ENCODE assay signal across 8 cellular contexts in the genomic region with DNA sequence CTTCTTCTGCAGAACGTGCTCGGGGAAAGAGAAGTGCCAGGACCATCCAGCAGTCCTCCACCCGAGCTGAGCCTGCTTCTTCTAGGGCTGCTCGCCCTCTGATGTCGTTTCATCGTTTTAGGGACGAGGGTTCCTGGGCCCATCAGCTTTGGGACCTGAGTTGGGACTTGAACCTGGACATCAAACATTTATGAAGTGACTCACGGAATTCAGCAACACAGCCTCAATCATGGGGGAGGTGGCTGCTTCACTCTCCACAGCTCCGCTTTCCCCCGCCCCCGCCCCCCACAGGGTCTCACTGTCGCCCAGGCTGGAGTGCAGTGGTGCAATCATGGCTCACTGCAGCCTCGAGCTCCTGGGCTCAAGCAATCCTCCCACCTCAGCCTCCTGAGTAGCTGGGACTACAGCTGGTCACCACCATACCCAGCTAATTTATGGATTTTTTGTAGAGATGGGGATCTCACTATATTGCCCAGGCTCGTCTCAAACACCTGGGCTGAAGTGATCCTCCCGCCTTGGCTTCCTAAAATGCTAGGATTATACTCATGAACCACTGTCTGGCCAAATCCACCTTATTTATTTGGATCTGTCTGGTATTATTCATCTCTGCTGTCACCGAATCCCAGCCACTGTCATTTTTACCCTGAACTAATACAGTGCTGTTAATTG. TPM values are rescaled to one million over a fixed set of nuclear protein-coding genes. Genes with fewer than 3 reads are reported as not detected.
DNase-seq lines count a peak whose midpoint lies in the region; ATAC-seq and TF ChIP-seq lines count a peak whose summit lies in the region.

No MANE protein-coding gene starts in this region.

- H3K4me1 Mint-ChIP-seq in CD14-positive monocyte: peaks cover 43% of the 10 kb centered on the region
- H3K4me1 Mint-ChIP-seq in activated CD8-positive, alpha-beta T cell treated with anti-CD3 and anti-CD28 coated beads, Interleukin-2, amount 10 ng/mL, durations not matched to agents 7 days and 5 days (ENCODE audit: low read depth): peaks cover 37% of the 10 kb centered on the region

- peaks cover 5% of the 10 kb centered on the region for H3K4me1 ChIP-seq in right cardiac atrium (ENCODE audit: control insufficient read depth, insufficient read depth, low read length)

- DNase-seq in CD14-positive monocyte (ENCODE audit: low spot score) (no peak), right cardiac atrium (peak in 2 of 3 donors; percentile 60), NCI-H187 treated with DMSO at 0.1 percent for 48 hours (lab: John Stamatoyannopoulos, UW) (no peak), GM10248 (ENCODE audit: extremely low spot score) (no peak)
- peak; percentile 52 for DNase-seq in activated CD8-positive, alpha-beta T cell treated with anti-CD3 and anti-CD28 coated beads, Interleukin-2, amount 10 ng/mL, durations not matched to agents 7 days and 5 days

- H3K36me3 Mint-ChIP-seq in CD14-positive monocyte: no peaks in the 10 kb centered on the region
- H3K36me3 Mint-ChIP-seq in activated CD8-positive, alpha-beta T cell treated with anti-CD3 and anti-CD28 coated beads, Interleukin-2, amount 10 ng/mL, durations not matched to agents 7 days and 5 days (ENCODE audit: low read depth): peaks cover 24% of the 10 kb centered on the region

- H3K4me3 Mint-ChIP-seq in CD14-positive monocyte: peak overlapping the region; percentile 89 to 91
- peak overlapping the region; percentile 99 for H3K4me3 Mint-ChIP-seq in activated CD8-positive, alpha-beta T cell treated with anti-CD3 and anti-CD28 coated beads, Interleukin-2, amount 10 ng/mL, durations not matched to agents 7 days and 5 days

- no peaks in the 10 kb centered on the region for H3K9me3 ChIP-seq in right cardiac atrium (ENCODE audit: control insufficient read depth, low read length)

- peaks cover 0 to 1% (median 0%) of the 10 kb centered on the region in 7 donors for H3K9me3 Mint-ChIP-seq in CD14-positive monocyte
- no peaks in the 10 kb centered on the region for H3K9me3 Mint-ChIP-seq in activated CD8-positive, alpha-beta T cell treated with anti-CD3 and anti-CD28 coated beads, Interleukin-2, amount 10 ng/mL, durations not matched to agents 7 days and 5 days (ENCODE audit: insufficient read depth)

- H3K4me3 ChIP-seq in right cardiac atrium (ENCODE audit: low read length) (peak overlapping the region; percentile 47), skin epidermis (peak overlapping the region; percentile 42 to 73 (median 62))

- H3K27ac Mint-ChIP-seq in CD14-positive monocyte: peak overlapping the region; percentile 85 to 99 (median 92)
- H3K27ac Mint-ChIP-seq in activated CD8-positive, alpha-beta T cell treated with anti-CD3 and anti-CD28 coated beads, Interleukin-2, amount 10 ng/mL, durations not matched to agents 7 days and 5 days: peak overlapping the region; percentile 94

- no peaks in the 10 kb centered on the region for H3K27me3 ChIP-seq in right cardiac atrium (ENCODE audit: control insufficient read depth, insufficient read depth)

- intact Hi-C loops in CD14-positive monocyte (cut with micrococcal nuclease): loop anchor here in 1 of 2 donors (2.0 kb wide), 1 partner anchor 63 kb away; no protein-coding TSS in a partner anchor
- intact Hi-C loops in right cardiac atrium (cut with DNase I): no loop called here

- peaks cover 1 to 4% (median 1%) of the 10 kb centered on the region in 3 donors for H3K27me3 Mint-ChIP-seq in CD14-positive monocyte (ENCODE audit: low read depth in 3 of 3)
- H3K27me3 Mint-ChIP-seq in activated CD8-positive, alpha-beta T cell treated with anti-CD3 and anti-CD28 coated beads, Interleukin-2, amount 10 ng/mL, durations not matched to agents 7 days and 5 days (ENCODE audit: low read depth): peaks cover 6% of the 10 kb centered on the region

- 33% methylated on average over 16 of the region's 16 CpGs for WGBS in right cardiac atrium

- TF ChIP-seq CTCF in CD14-positive monocyte (IDR thresholded peaks at IDR 0.05): no peak
- TF ChIP-seq CTCF in GM10248 (IDR thresholded peaks at IDR 0.05; ENCODE audit: control extremely low read depth, extremely low read depth, low read depth, missing control alignments): no peak

- CTCF ChIA-PET in activated CD8-positive, alpha-beta T cell treated with anti-CD3 and anti-CD28 coated beads, Interleukin-2, amount 10 ng/mL, durations not matched to agents 7 days and 5 days (lab: Charles Lee): interaction anchor here (0.9 to 4.1 kb wide), 4 partner anchors 10 to 30 kb away, joined by 3 to 26 read pairs (median 4); no protein-coding TSS in a partner anchor
- CTCF ChIA-PET in GM10248 (lab: Yijun Ruan, JAX): interaction anchor here (1.3 to 15.4 kb wide), 4 partner anchors 9 to 103 kb away, joined by 5 to 131 read pairs (median 8); no protein-coding TSS in a partner anchor

- ATAC-seq in HG03378 (IDR thresholded peaks at IDR 0.05; ENCODE audit: unreplicated experiment): peak; percentile 4
- peak; percentile 4 for ATAC-seq in activated CD8-positive, alpha-beta T cell treated with anti-CD3 and anti-CD28 coated beads, Interleukin-2, amount 10 ng/mL, durations not matched to agents 7 days and 5 days
- peak; percentile 11 to 15 for ATAC-seq in right cardiac atrium
- ATAC-seq in GM18520 (IDR thresholded peaks at IDR 0.05; ENCODE audit: unreplicated experiment): no peak

- H3K27ac ChIP-seq in right cardiac atrium (ENCODE audit: low read length) (no peak overlapping the region), skin epidermis (peak overlapping the region; percentile 80 to 98 (median 93))

- POLR2A ChIA-PET in activated CD8-positive, alpha-beta T cell treated with anti-CD3 and anti-CD28 coated beads, Interleukin-2, amount 10 ng/mL, durations not matched to agents 7 days and 5 days (lab: Charles Lee): interaction anchor here (0.6 to 1.6 kb wide), 7 partner anchors 14 to 87 kb away, joined by 3 to 5 read pairs (median 4); a partner anchor contains a TSS
- POLR2A ChIA-PET in GM10248 (lab: Yijun Ruan, JAX): interaction anchor here (0.6 to 1.4 kb wide), 3 partner anchors 15 to 321 kb away, joined by 3 to 5 read pairs (median 4); no protein-coding TSS in a partner anchor

RNA-seq across cellular contexts. Expression of a gene that starts 0.7 kb away (rescaled TPM):
- polyA plus RNA-seq in CD14-positive monocyte (100 to 1,000 TPM; 124 to 158 TPM), right cardiac atrium (36.1 TPM)
- 100 to 1,000 TPM in 1 of 2 experiments, 10 to 100 TPM in 1; 96.9 to 105 TPM for total RNA-seq in activated CD8-positive, alpha-beta T cell treated with anti-CD3 and anti-CD28 coated beads, Interleukin-2, amount 10 ng/mL, durations not matched to agents 7 days and 5 days
- 10 to 100 TPM; 52.2 to 67.1 (median 61.7) TPM for total RNA-seq in right cardiac atrium

RNA-seq across cellular contexts. Expression of a gene that starts 16.0 kb away (rescaled TPM):
- polyA plus RNA-seq in CD14-positive monocyte (10 to 100 TPM; 19.2 to 19.7 TPM), right cardiac atrium (47.9 TPM)
- 10 to 100 TPM; 55.7 to 56.7 TPM for total RNA-seq in activated CD8-positive, alpha-beta T cell treated with anti-CD3 and anti-CD28 coated beads, Interleukin-2, amount 10 ng/mL, durations not matched to agents 7 days and 5 days
- total RNA-seq in right cardiac atrium: 10 to 100 TPM; 39.1 to 59.8 (median 47.7) TPM

RNA-seq across cellular contexts. Expression of a gene that starts 30.9 kb away (rescaled TPM):
- 10 to 100 TPM in 1 of 2 donors, 1 to 10 TPM in 1; 9.4 to 16.0 TPM for polyA plus RNA-seq in CD14-positive monocyte
- total RNA-seq in activated CD8-positive, alpha-beta T cell treated with anti-CD3 and anti-CD28 coated beads, Interleukin-2, amount 10 ng/mL, durations not matched to agents 7 days and 5 days: 10 to 100 TPM; 56.9 to 58.0 TPM
- 10 to 100 TPM; 34.9 to 49.3 (median 45.9) TPM for total RNA-seq in right cardiac atrium
- 35.0 TPM for polyA plus RNA-seq in right cardiac atrium

RNA-seq across cellular contexts. Expression of a gene that starts 32.8 kb away (rescaled TPM):
- polyA plus RNA-seq in CD14-positive monocyte: 10 to 100 TPM; 11.7 to 17.1 TPM
- total RNA-seq in activated CD8-positive, alpha-beta T cell treated with anti-CD3 and anti-CD28 coated beads, Interleukin-2, amount 10 ng/mL, durations not matched to agents 7 days and 5 days: 10 to 100 TPM; 61.3 to 72.5 TPM
- total RNA-seq in right cardiac atrium: 100 to 1,000 TPM; 108 to 128 (median 121) TPM
- polyA plus RNA-seq in right cardiac atrium: 44.9 TPM

RNA-seq across cellular contexts. Expression of a gene that starts 47.5 kb away (rescaled TPM):
- polyA plus RNA-seq in CD14-positive monocyte (not detected), right cardiac atrium (13.3 TPM)
- total RNA-seq in activated CD8-positive, alpha-beta T cell treated with anti-CD3 and anti-CD28 coated beads, Interleukin-2, amount 10 ng/mL, durations not matched to agents 7 days and 5 days: not detected
- total RNA-seq in right cardiac atrium: 10 to 100 TPM; 13.0 to 31.0 (median 20.9) TPM

Comparison
In these comparisons a context has a peak if more than half of its experiments do, and no peak if none do; other contexts are left out.
1. DNase-seq: peak in activated CD8-positive, alpha-beta T cell treated with anti-CD3 and anti-CD28 coated beads, Interleukin-2, amount 10 ng/mL, durations not matched to agents 7 days and 5 days (single experiment) and right cardiac atrium (2 of 3); none in CD14-positive monocyte (single experiment), NCI-H187 treated with DMSO at 0.1 percent for 48 hours (single experiment) and GM10248 (single experiment).